12 cellular contexts compared by ENCODE assay signal in genomic region chr14:61765225-61765943, GRCh38. TPM values are rescaled to one million over a fixed set of nuclear protein-coding genes. Genes with fewer than 3 reads are reported as not detected.
A peak's percentile ranks its signal among the peaks of the same experiment; 100 is the strongest.
DNase-seq lines count a peak whose midpoint lies in the region; ATAC-seq and TF ChIP-seq lines count a peak whose summit lies in the region.
"Had no signal": no experiment of that assay in that cellular context is flagged by ENCODE, and none has a peak within 500 bp of the region (broad histone marks: within the 10 kb centered on the region; RNA-seq: fewer than 3 reads in every experiment).

No MANE protein-coding gene starts in this region.

- peaks cover 20% of the 10 kb centered on the region for H3K36me3 ChIP-seq in BE2C
- peaks cover 31% of the 10 kb centered on the region for H3K36me3 ChIP-seq in HUES6 (ENCODE audit: control insufficient read depth, insufficient read depth, low read length)
- H3K36me3 ChIP-seq in mesodermal cell (ENCODE audit: control insufficient read depth, insufficient read depth, low read length): peaks cover 25% of the 10 kb centered on the region
- H3K36me3 ChIP-seq in mucosa of descending colon (ENCODE audit: low read depth): no peaks in the 10 kb centered on the region

- H3K27ac ChIP-seq in HUES6 (ENCODE audit: low read depth, low read length) (no peak overlapping the region), mesodermal cell (ENCODE audit: low read depth, low read length, severe bottlenecking) (peak overlapping the region; percentile 19)

- peak overlapping the region; percentile 89 for H3K4me3 ChIP-seq in BE2C (ENCODE audit: low read depth, low read length)
- peak overlapping the region; percentile 84 for H3K4me3 ChIP-seq in HUES6 (ENCODE audit: low read depth, low read length)
- H3K4me3 ChIP-seq in astrocyte of the cerebellum (ENCODE audit: low read depth, low read length): peak overlapping the region; percentile 24
- no peak overlapping the region for H3K4me3 ChIP-seq in mesodermal cell (ENCODE audit: extremely low read depth, insufficient read depth, low read length, poor library complexity, severe bottlenecking)
- H3K4me3 ChIP-seq in mucosa of descending colon: no peak overlapping the region

- intact Hi-C loops in sciatic nerve (cut with DNase I): no loop called here
- intact Hi-C loops in mucosa of descending colon (cut with DNase I, micrococcal nuclease): loop anchor here (10.0 kb wide), 1 partner anchor 301 kb away; no protein-coding TSS in a partner anchor

- no peaks in the 10 kb centered on the region for H3K9me3 ChIP-seq in BE2C
- no peaks in the 10 kb centered on the region for H3K9me3 ChIP-seq in HUES6 (ENCODE audit: control insufficient read depth, insufficient read depth, low read depth, low read length)
- no peaks in the 10 kb centered on the region for H3K9me3 ChIP-seq in mesodermal cell (ENCODE audit: control insufficient read depth, low read length)
- no peaks in the 10 kb centered on the region for H3K9me3 ChIP-seq in mucosa of descending colon

- TF ChIP-seq CTCF in BE2C (IDR thresholded peaks at IDR 0.05; ENCODE audit: low read depth, low read length): no peak
- no peak for TF ChIP-seq CTCF in astrocyte of the cerebellum (IDR thresholded peaks at IDR 0.05; ENCODE audit: low read depth, low read length, missing control alignments)
- no peak for TF ChIP-seq CTCF in mucosa of descending colon (IDR thresholded peaks at IDR 0.05)

- H3K4me1 ChIP-seq in BE2C (peaks cover 12% of the 10 kb centered on the region), HUES6 (ENCODE audit: control insufficient read depth, insufficient read depth, low read length) (peaks cover 20% of the 10 kb centered on the region), mesodermal cell (ENCODE audit: control insufficient read depth, insufficient read depth, low read length, poor library complexity, severe bottlenecking) (peaks cover 14% of the 10 kb centered on the region), mucosa of descending colon (ENCODE audit: low read depth) (peaks cover 10% of the 10 kb centered on the region)

- H3K27me3 ChIP-seq in BE2C: no peaks in the 10 kb centered on the region
- no peaks in the 10 kb centered on the region for H3K27me3 ChIP-seq in HUES6 (ENCODE audit: control insufficient read depth, insufficient read depth, low read length)

- DNase-seq in BE2C (no peak), astrocyte of the cerebellum (ENCODE audit: low read depth) (no peak), sciatic nerve (ENCODE audit: low spot score) (no peak), NCI-H1092 treated with DMSO at 0.1 percent for 48 hours (lab: John Stamatoyannopoulos, UW) (no peak), mucosa of descending colon (no peak)
- DNase-seq: activated CD4-positive, alpha-beta T cell treated with anti-CD3 and anti-CD28 coated beads, Interleukin-2, amount 50 U/mL, for 48 hours; caudate nucleus; hippocampal formation; NK-92 treated with Interleukin-12 subunit alpha and Interleukin-12 subunit beta, amount 100 ng/mL, for 24 hours had no signal

- in situ Hi-C loops in astrocyte of the cerebellum (cut with HindIII; ENCODE audit: low sequenced_read_pairs): no loop called here

- 74 to 75% methylated on average over 9 to 10 of the region's 15 CpGs for WGBS in mesodermal cell (ENCODE audit: insufficient coverage in 2 of 2), 2 experiments

- no peak overlapping the region for H3K9ac ChIP-seq in HUES6 (ENCODE audit: low read length)

- ATAC-seq in sciatic nerve (no peak), HG02571 (IDR thresholded peaks at IDR 0.05; ENCODE audit: unreplicated experiment) (no peak), mucosa of descending colon (no peak)

RNA-seq across cellular contexts. Expression of gene SNAPC1, which starts 3.2 kb away (rescaled TPM):
- 13.5 TPM for polyA plus RNA-seq in BE2C (2012; ENCODE audit: insufficient read depth, insufficient read length, low read depth)
- 12.2 TPM for polyA plus RNA-seq in mesodermal cell (2013, experiment 1 of 2)
- 14.6 TPM for polyA plus RNA-seq in mesodermal cell (2013, experiment 2 of 2)
- total RNA-seq in sciatic nerve: 5.9 TPM
- total RNA-seq in mucosa of descending colon: 1 to 10 TPM; 2.0 to 4.8 (median 2.5) TPM

RNA-seq across cellular contexts. Expression of gene SYT16, which starts 47.1 kb away (rescaled TPM):
- polyA plus RNA-seq in BE2C (2012; ENCODE audit: insufficient read depth, insufficient read length, low read depth): not detected
- 0.33 TPM for polyA plus RNA-seq in mesodermal cell (2013, experiment 1 of 2)
- polyA plus RNA-seq in mesodermal cell (2013, experiment 2 of 2): 0.46 TPM
- total RNA-seq in sciatic nerve (not detected), mucosa of descending colon (under 1 TPM in 1 of 3 donors, not detected in 2; 0.09 TPM)

Comparison
In these comparisons a context has a peak if more than half of its experiments do, and no peak if none do; other contexts are left out.
1. H3K4me3 ChIP-seq: peak in BE2C (single experiment), HUES6 (single experiment) and astrocyte of the cerebellum (single experiment); none in mesodermal cell (single experiment) and mucosa of descending colon (single experiment).